Comparison of ENCODE assay signal across 19 cellular contexts in the genomic region with DNA sequence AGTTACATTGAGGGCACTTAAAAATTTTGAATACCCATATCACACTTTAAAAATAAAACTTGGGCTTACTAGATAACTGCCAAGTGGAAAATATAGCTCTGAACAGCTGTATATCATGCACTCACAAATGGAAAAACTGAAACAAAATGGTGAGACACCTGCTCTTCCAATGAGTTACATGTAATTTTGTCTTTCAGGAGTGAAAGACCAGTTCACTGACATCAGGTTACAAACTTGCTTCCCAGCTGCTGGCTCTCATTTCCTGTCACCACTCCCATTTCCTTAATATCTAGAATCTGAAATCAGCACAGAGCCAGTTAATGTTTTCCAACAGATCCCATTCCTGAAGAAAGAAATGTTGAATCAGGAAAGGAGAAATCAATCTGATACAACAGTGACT. TPM values are rescaled to one million over a fixed set of nuclear protein-coding genes. Genes with fewer than 3 reads are reported as not detected.
DNase-seq lines count a peak whose midpoint lies in the region; FAIRE-seq and TF ChIP-seq lines count a peak whose summit lies in the region.
"Had no signal": no experiment of that assay in that cellular context is flagged by ENCODE, and none has a peak within 500 bp of the region (broad histone marks: within the 10 kb centered on the region; RNA-seq: fewer than 3 reads in every experiment).

No MANE protein-coding gene starts in this region.

- CTCF ChIA-PET in PC-9 (lab: Charles Lee), result no interaction called here
- CTCF ChIA-PET in endothelial cell of umbilical vein (lab: Charles Lee), result interaction anchor here (0.8 to 1.4 kb wide), 3 partner anchors 10 to 280 kb away, joined by 3 to 4 read pairs (median 3); no protein-coding TSS in a partner anchor

- H3K4me2 ChIP-seq in PC-9 (no peak overlapping the region), endothelial cell of umbilical vein (ENCODE audit: insufficient read depth, low read length) (peak overlapping the region; percentile 35), osteoblast (ENCODE audit: insufficient read depth, low read length) (no peak overlapping the region)

- H3K9ac ChIP-seq in endothelial cell of umbilical vein (replicated peaks; ENCODE audit: extremely low read depth, insufficient read depth, low read length), result no peak overlapping the region

- peak; percentile 51 for FAIRE-seq in GM19239 (lab: Jason Lieb, UNC)
- FAIRE-seq in endothelial cell of umbilical vein (lab: Jason Lieb, UNC), result peak; percentile 84
- FAIRE-seq: frontal cortex had no signal

- DNase-seq in GM19239 (ENCODE audit: insufficient read length, low spot score) (no peak), PC-9 (no peak), endothelial cell of umbilical vein (ENCODE audit: low read depth, low spot score) (peak; percentile 47), nephron progenitor cell (no peak), osteoblast (ENCODE audit: insufficient read length, low spot score, missing footprints) (no peak), NCI-H1105 treated with DMSO at 0.1 percent for 48 hours (lab: John Stamatoyannopoulos, UW) (no peak), COLO668 (lab: John Stamatoyannopoulos, UW; ENCODE audit: unreplicated experiment) (no peak)
- DNase-seq: activated CD4-positive, alpha-beta T cell treated with anti-CD3 and anti-CD28 coated beads for 4 hours; activated CD8-positive, alpha-beta memory T cell treated with anti-CD3 and anti-CD28 coated beads, Interleukin-2, amount 50 U/mL, for 48 hours; BE2C; effector memory CD4-positive, alpha-beta T cell; MV-4-11; NCI-H2081 treated with DMSO at 0.1 percent for 48 hours; NCI-H526; stimulated activated CD4-positive, alpha-beta T cell treated with anti-CD3 and anti-CD28 coated beads, Interleukin-4, amount 100 ng/mL, for 24 hours had no signal

- H3K27ac ChIP-seq in PC-9 (0 out of 2 replicates have a peak overlapping the region, but pooled peaks have one; percentile 4), endothelial cell of umbilical vein (ENCODE audit: insufficient read depth, low read depth, low read length) (peak overlapping the region; percentile 14), osteoblast (ENCODE audit: low read depth, low read length) (no peak overlapping the region)
- H3K27ac ChIP-seq: cardiac muscle cell, HL-60, SK-N-MC had no signal

- H3K9me3 ChIP-seq in PC-9 (ENCODE audit: insufficient read depth, low read depth) (no peaks in the 10 kb centered on the region), endothelial cell of umbilical vein (replicated peaks; ENCODE audit: control insufficient read depth, insufficient read depth, low read length) (no peaks in the 10 kb centered on the region), osteoblast (ENCODE audit: low read depth, low read length) (no peaks in the 10 kb centered on the region)
- H3K9me3 ChIP-seq: BE2C had no signal

- no TSS peak for BruUV-seq in PC-9 (replicated peaks; lab: Mats Ljungman, UMichigan)
- no TSS peak for BruUV-seq in endothelial cell of umbilical vein (replicated peaks; lab: Mats Ljungman, UMichigan)

- H3K27me3 ChIP-seq in PC-9 (ENCODE audit: insufficient read depth, low read depth) (no peaks in the 10 kb centered on the region), endothelial cell of umbilical vein (ENCODE audit: control insufficient read depth in 2 of 2, insufficient read depth in 2 of 2, low read length in 2 of 2) (no peaks in the 10 kb centered on the region), osteoblast (ENCODE audit: insufficient read depth, low read length) (no peaks in the 10 kb centered on the region)
- H3K27me3 ChIP-seq: BE2C, cardiac muscle cell had no signal

- peaks cover 9% of the 10 kb centered on the region; the same call in 1 of the 2 replicates for H3K79me2 ChIP-seq in PC-9 (ENCODE audit: low read depth)
- peaks cover 34% of the 10 kb centered on the region for H3K79me2 ChIP-seq in endothelial cell of umbilical vein (ENCODE audit: control insufficient read depth, insufficient read depth, low read length)
- peaks cover 26% of the 10 kb centered on the region for H3K79me2 ChIP-seq in osteoblast (ENCODE audit: insufficient read depth, low read length)

- no peaks in the 10 kb centered on the region for H3K9me1 ChIP-seq in endothelial cell of umbilical vein (replicated peaks; ENCODE audit: control insufficient read depth, extremely low read depth, insufficient read depth, low read length)

- H3F3A ChIP-seq in PC-9 (ENCODE audit: insufficient read depth, low read depth), result peaks cover 8% of the 10 kb centered on the region; the same call in 1 of the 2 replicates

- TF ChIP-seq CTCF in PC-9 (conservative IDR thresholded peaks at IDR 0.05) (no peak), endothelial cell of umbilical vein (IDR thresholded peaks at IDR 0.05; ENCODE audit: extremely low read depth in 1 of 2, insufficient read depth in 1 of 2, low read depth in 1 of 2, low read length in 2 of 2) (no peak), nephron progenitor cell (IDR thresholded peaks at IDR 0.05) (no peak), osteoblast (IDR thresholded peaks at IDR 0.05; ENCODE audit: extremely low read depth, low read depth, low read length) (no peak)

- H3K27me3 Mint-ChIP-seq in nephron progenitor cell (ENCODE audit: low read depth, poor library complexity), result no peaks in the 10 kb centered on the region

- POLR2A ChIA-PET in PC-9 (lab: Charles Lee; ENCODE audit: unreplicated experiment), result no interaction called here
- POLR2A ChIA-PET in endothelial cell of umbilical vein (lab: Charles Lee), result no interaction called here

- no peak overlapping the region for H3K4me3 ChIP-seq in PC-9
- H3K4me3 ChIP-seq in endothelial cell of umbilical vein (replicated peaks in 1 of 3; ENCODE audit: insufficient read depth in 1 of 3, low read depth in 1 of 3, low read length in 3 of 3), result no peak overlapping the region
- H3K4me3 ChIP-seq in osteoblast (ENCODE audit: insufficient read depth, low read length), result no peak overlapping the region
- H3K4me3 ChIP-seq: cardiac muscle cell, SK-N-MC had no signal

- peak overlapping the region; percentile 83 for H3K27ac Mint-ChIP-seq in nephron progenitor cell

- H4K20me1 ChIP-seq in PC-9 (ENCODE audit: insufficient read depth), result peaks cover 15% of the 10 kb centered on the region
- no peaks in the 10 kb centered on the region for H4K20me1 ChIP-seq in endothelial cell of umbilical vein (replicated peaks; ENCODE audit: control insufficient read depth, extremely low read depth, insufficient read depth, low read length)
- H4K20me1 ChIP-seq in osteoblast (ENCODE audit: insufficient read depth, low read length), result peaks cover 11% of the 10 kb centered on the region

- H3K36me3 ChIP-seq in PC-9 (ENCODE audit: low read depth) (peaks cover 75% of the 10 kb centered on the region), endothelial cell of umbilical vein (ENCODE audit: control insufficient read depth in 2 of 2, extremely low read depth in 1 of 2, insufficient read depth in 2 of 2, low read length in 2 of 2) (peaks cover 29 to 40% of the 10 kb centered on the region in 2 experiments), osteoblast (ENCODE audit: insufficient read depth, low read length) (peaks cover 74% of the 10 kb centered on the region)

- no peaks in the 10 kb centered on the region for H3K9me3 Mint-ChIP-seq in nephron progenitor cell

- H3K4me1 Mint-ChIP-seq in nephron progenitor cell, result no peaks in the 10 kb centered on the region

- H2AFZ ChIP-seq in PC-9, result no peak overlapping the region
- no peak overlapping the region for H2AFZ ChIP-seq in endothelial cell of umbilical vein (ENCODE audit: low read depth, low read length)
- no peak overlapping the region for H2AFZ ChIP-seq in osteoblast (ENCODE audit: low read length)

- no peaks in the 10 kb centered on the region for H3K9me2 ChIP-seq in PC-9 (ENCODE audit: insufficient read depth)

- intact Hi-C loops in PC-9 (cut with micrococcal nuclease; ENCODE audit: unreplicated experiment), result no loop called here
- intact Hi-C loops in endothelial cell of umbilical vein (cut with micrococcal nuclease), result no loop called here

- H3K36me3 Mint-ChIP-seq in nephron progenitor cell (ENCODE audit: low read depth), result peaks cover 90% of the 10 kb centered on the region

- H3K4me1 ChIP-seq in PC-9 (replicated peaks; ENCODE audit: insufficient read depth) (no peaks in the 10 kb centered on the region), endothelial cell of umbilical vein (ENCODE audit: control insufficient read depth, extremely low read depth, insufficient read depth, low read length) (peaks cover 14% of the 10 kb centered on the region), osteoblast (ENCODE audit: insufficient read depth, low read length) (no peaks in the 10 kb centered on the region)
- H3K4me1 ChIP-seq: BE2C had no signal

- dilution Hi-C loops in endothelial cell of umbilical vein (cut with MboI; ENCODE audit: extremely low pct_ligation_motif_present, low sequenced_read_pairs), result no loop called here

- no peak for TF ChIP-seq POLR2A in endothelial cell of umbilical vein (IDR thresholded peaks at IDR 0.05; ENCODE audit: low read depth, low read length)

- no peak overlapping the region for H3K4me3 Mint-ChIP-seq in nephron progenitor cell

TF ChIP-seq in endothelial cell of umbilical vein, 7 proteins besides CTCF, POLR2A, EP300 and RAD21 (continues in another document):
- TF ChIP-seq MYC (IDR thresholded peaks at IDR 0.05; ENCODE audit: low read depth, low read length) (no peak), GATA2 (IDR thresholded peaks at IDR 0.05; ENCODE audit: insufficient read depth, insufficient read length, low read depth, low read length) (no peak)

RNA-seq across cellular contexts. Expression of gene CSNK2A2, which starts 10.8 kb away (rescaled TPM):
- total RNA-seq in PC-9 (2021), result 100 and 104 TPM in 2 replicates
- 113 and 125 TPM in 2 replicates for total RNA-seq in endothelial cell of umbilical vein
- polyA plus RNA-seq in endothelial cell of umbilical vein, result 35.9 and 43.3 TPM in 2 replicates
- 69.1 and 72.1 TPM in 2 replicates for polyA plus RNA-seq in endothelial cell of umbilical vein (2011; cell fraction: cytosol; rRNA removed)
- 57.9 and 61.6 TPM in 2 replicates for polyA plus RNA-seq in endothelial cell of umbilical vein (2011; cell fraction: nucleus; rRNA removed)
- polyA plus RNA-seq in endothelial cell of umbilical vein (2012), result 93.4 and 105 TPM in 2 replicates
- 137 and 146 TPM in 2 replicates for polyA minus RNA-seq in endothelial cell of umbilical vein
- 55.8 TPM for polyA minus RNA-seq in endothelial cell of umbilical vein (2011; cell fraction: cytosol; rRNA and poly(A)+ RNA removed)
- 42.5 and 56.7 TPM in 2 replicates for polyA minus RNA-seq in endothelial cell of umbilical vein (2011; cell fraction: nucleus; rRNA and poly(A)+ RNA removed)
- total RNA-seq in osteoblast, result 38.6 and 40.5 TPM in 2 replicates

RNA-seq across cellular contexts. Expression of gene CFAP20, which starts 57.9 kb away (rescaled TPM):
- total RNA-seq in PC-9 (2021), result 35.9 and 49.6 TPM in 2 replicates
- total RNA-seq in endothelial cell of umbilical vein, result 44.7 and 46.8 TPM in 2 replicates
- polyA plus RNA-seq in endothelial cell of umbilical vein, result 65.5 and 70.9 TPM in 2 replicates
- polyA plus RNA-seq in endothelial cell of umbilical vein (2011; cell fraction: cytosol; rRNA removed), result 68.3 and 74.2 TPM in 2 replicates
- polyA plus RNA-seq in endothelial cell of umbilical vein (2011; cell fraction: nucleus; rRNA removed), result 59.4 and 64.4 TPM in 2 replicates
- 50.3 and 52.0 TPM in 2 replicates for polyA plus RNA-seq in endothelial cell of umbilical vein (2012)
- 36.9 and 48.1 TPM in 2 replicates for polyA minus RNA-seq in endothelial cell of umbilical vein
- polyA minus RNA-seq in endothelial cell of umbilical vein (2011; cell fraction: cytosol; rRNA and poly(A)+ RNA removed), result 40.9 TPM
- 25.1 and 28.5 TPM in 2 replicates for polyA minus RNA-seq in endothelial cell of umbilical vein (2011; cell fraction: nucleus; rRNA and poly(A)+ RNA removed)
- total RNA-seq in osteoblast, result 22.4 and 26.1 TPM in 2 replicates
